1 cellular context compared by ENCODE assay signal in the genomic region with DNA sequence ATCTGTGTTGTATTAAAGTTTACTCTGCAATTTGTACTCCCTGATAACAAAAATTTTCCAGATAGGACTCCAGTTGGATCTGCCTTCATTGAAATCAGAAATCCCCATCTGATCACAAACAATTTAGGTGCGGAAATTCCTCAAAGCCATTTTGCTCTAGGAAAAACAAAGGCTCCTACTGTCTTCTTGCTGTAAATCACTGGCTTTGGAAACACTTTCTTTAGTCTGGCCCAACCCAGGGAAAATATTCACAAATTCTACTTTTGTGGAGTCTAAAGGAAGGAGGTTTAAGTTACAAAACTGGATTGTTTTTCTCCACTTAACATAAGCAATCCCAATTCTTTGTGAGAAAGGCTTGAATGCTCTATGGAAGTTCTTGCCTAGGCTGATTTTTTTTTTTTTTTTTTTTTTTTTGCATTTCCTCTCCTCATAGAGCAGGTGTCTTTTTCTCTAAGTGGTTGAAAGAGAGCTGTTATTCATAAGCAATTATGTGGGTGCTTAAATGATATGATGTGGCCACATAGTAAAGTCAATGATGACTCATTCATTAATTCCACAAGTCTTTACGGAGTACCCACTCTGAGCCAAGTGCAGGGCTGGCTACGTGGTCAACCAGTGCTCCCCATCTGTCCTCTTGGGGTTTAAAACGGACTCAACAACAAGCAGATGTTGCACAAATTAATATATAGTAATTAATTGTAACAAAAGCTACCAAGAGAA.
TF ChIP-seq lines count a peak whose summit lies in the region.

No MANE protein-coding gene starts in this region.

TF ChIP-seq in WTC11, 78 proteins besides CTCF, POLR2A, EP300 and RAD21 (continued from another document):
- TF ChIP-seq, protein P1, sequence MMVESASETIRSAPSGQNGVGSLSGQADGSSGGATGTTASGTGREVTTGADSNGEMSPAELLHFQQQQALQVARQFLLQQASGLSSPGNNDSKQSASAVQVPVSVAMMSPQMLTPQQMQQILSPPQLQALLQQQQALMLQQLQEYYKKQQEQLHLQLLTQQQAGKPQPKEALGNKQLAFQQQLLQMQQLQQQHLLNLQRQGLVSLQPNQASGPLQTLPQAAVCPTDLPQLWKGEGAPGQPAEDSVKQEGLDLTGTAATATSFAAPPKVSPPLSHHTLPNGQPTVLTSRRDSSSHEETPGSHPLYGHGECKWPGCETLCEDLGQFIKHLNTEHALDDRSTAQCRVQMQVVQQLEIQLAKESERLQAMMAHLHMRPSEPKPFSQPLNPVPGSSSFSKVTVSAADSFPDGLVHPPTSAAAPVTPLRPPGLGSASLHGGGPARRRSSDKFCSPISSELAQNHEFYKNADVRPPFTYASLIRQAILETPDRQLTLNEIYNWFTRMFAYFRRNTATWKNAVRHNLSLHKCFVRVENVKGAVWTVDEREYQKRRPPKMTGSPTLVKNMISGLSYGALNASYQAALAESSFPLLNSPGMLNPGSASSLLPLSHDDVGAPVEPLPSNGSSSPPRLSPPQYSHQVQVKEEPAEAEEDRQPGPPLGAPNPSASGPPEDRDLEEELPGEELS (CRISPR knock-in tag; IDR thresholded peaks at IDR 0.05), result no peak
- TF ChIP-seq TEAD4 (CRISPR knock-in tag; IDR thresholded peaks at IDR 0.05) (no peak), ZSCAN18 (CRISPR knock-in tag; IDR thresholded peaks at IDR 0.05) (no peak), HMGXB4 (CRISPR knock-in tag; IDR thresholded peaks at IDR 0.05) (no peak), TEAD1 (CRISPR knock-in tag; IDR thresholded peaks at IDR 0.05) (no peak)
TF ChIP-seq in WTC11: peak in this region for 0.
